11 cellular contexts compared by ENCODE assay signal in the genomic region with DNA sequence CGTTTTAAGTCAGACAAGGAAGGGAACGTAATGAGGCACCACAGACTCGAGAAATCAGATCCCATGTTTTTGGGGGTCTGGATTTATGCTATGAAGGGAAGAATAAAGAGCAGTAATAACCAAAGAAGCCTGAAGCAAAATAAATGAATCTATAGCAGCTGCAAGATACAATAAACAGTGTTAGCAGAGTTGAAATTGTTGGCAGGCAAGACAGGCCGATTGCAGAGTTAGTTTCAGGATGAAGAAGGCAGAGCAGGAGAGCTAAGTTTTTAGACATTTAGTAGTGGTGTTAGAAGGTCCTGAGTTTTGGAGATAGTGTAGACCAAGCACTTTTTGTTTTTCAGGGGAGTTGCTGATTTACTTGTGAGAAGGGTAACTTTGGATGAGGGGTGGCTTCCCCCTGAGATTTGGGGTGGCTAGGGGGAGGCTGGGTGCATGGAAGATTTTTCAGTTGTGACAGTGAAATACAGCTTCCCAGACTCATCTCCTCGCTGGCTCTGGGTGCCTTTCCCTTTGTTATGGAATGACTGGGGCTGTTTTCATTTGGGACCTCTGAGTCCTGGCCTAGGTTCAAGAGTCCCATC. TPM values are rescaled to one million over a fixed set of nuclear protein-coding genes. Genes with fewer than 3 reads are reported as not detected.
DNase-seq lines count a peak whose midpoint lies in the region; ATAC-seq, FAIRE-seq and TF ChIP-seq lines count a peak whose summit lies in the region.
"Had no signal": no experiment of that assay in that cellular context is flagged by ENCODE, and none has a peak within 500 bp of the region (broad histone marks: within the 10 kb centered on the region; RNA-seq: fewer than 3 reads in every experiment).

No MANE protein-coding gene starts in this region.

- POLR2A ChIA-PET in MCF 10A (lab: Yijun Ruan, JAX): interaction anchor here (0.7 kb wide), 1 partner anchor 19 kb away, joined by 3 read pairs; no protein-coding TSS in a partner anchor

- peak overlapping the region; percentile 69 for H3K27ac ChIP-seq in layer of hippocampus (ENCODE audit: low read depth, low read length)
- peak overlapping the region; percentile 93 for H3K27ac ChIP-seq in subcutaneous abdominal adipose tissue (ENCODE audit: low read depth, low read length)

- no peaks in the 10 kb centered on the region for H3K36me3 Mint-ChIP-seq in MCF 10A (ENCODE audit: insufficient read depth, unreplicated experiment)

- TSS peak; percentile 12 for BruUV-seq in MCF 10A (replicated peaks; lab: Mats Ljungman, UMichigan)

- intact Hi-C loops in MCF 10A (cut with micrococcal nuclease): no loop called here

- peak overlapping the region; percentile 3 for H3K27ac Mint-ChIP-seq in MCF 10A (ENCODE audit: low read depth, unreplicated experiment)

- H3K9me3 ChIP-seq in subcutaneous abdominal adipose tissue (ENCODE audit: control insufficient read depth in 5 of 5, low read length in 5 of 5): no peaks in the 10 kb centered on the region

- peak overlapping the region; percentile 60 to 80 (median 74) for H3K9ac ChIP-seq in subcutaneous abdominal adipose tissue (ENCODE audit: low read length in 5 of 5)

- peaks cover 1 to 56% (median 48%) of the 10 kb centered on the region in 5 donors for H3K4me1 ChIP-seq in subcutaneous abdominal adipose tissue (ENCODE audit: control insufficient read depth in 5 of 5, insufficient read depth in 5 of 5, low read length in 5 of 5)

- H3K36me3 ChIP-seq in H7 (replicated peaks; ENCODE audit: control insufficient read depth, insufficient read depth, low read length) (no peaks in the 10 kb centered on the region), subcutaneous abdominal adipose tissue (ENCODE audit: control insufficient read depth in 5 of 5, insufficient read depth in 5 of 5, low read length in 5 of 5) (no peaks in the 10 kb centered on the region)

- H3K4me3 Mint-ChIP-seq in MCF 10A (ENCODE audit: unreplicated experiment): no peak overlapping the region

- H3K27me3 Mint-ChIP-seq in MCF 10A (ENCODE audit: insufficient read depth, unreplicated experiment): no peaks in the 10 kb centered on the region

- H3K27me3 ChIP-seq in H7 (ENCODE audit: control insufficient read depth, insufficient read depth, low read length): no peaks in the 10 kb centered on the region
- H3K27me3 ChIP-seq in layer of hippocampus (ENCODE audit: control insufficient read depth, insufficient read depth, low read length): no peaks in the 10 kb centered on the region
- H3K27me3 ChIP-seq in subcutaneous abdominal adipose tissue (ENCODE audit: control insufficient read depth in 5 of 5, insufficient read depth in 4 of 5, low read length in 5 of 5): no peaks in the 10 kb centered on the region

- H3K4me1 Mint-ChIP-seq in MCF 10A (ENCODE audit: insufficient read depth, unreplicated experiment): peaks cover 15% of the 10 kb centered on the region

- CTCF ChIA-PET in MCF 10A (lab: Yijun Ruan, JAX): interaction anchor here (0.7 to 10.4 kb wide), 6 partner anchors 19 to 883 kb away, joined by 3 to 82 read pairs (median 6); a partner anchor contains a TSS

- no peak for ATAC-seq in GM18498 (IDR thresholded peaks at IDR 0.05; ENCODE audit: unreplicated experiment)

- no peak for DNase-seq in H7
- no peak for DNase-seq in MCF 10A (ENCODE audit: unreplicated experiment)
- no peak for DNase-seq in frontal cortex (ENCODE audit: low spot score in 2 of 2)
- DNase-seq in activated CD4-positive, alpha-beta T cell treated with anti-CD3 and anti-CD28 coated beads for 4 hours: no peak
- DNase-seq in activated effector memory CD4-positive, alpha-beta T cell treated with anti-CD3 and anti-CD28 coated beads, Interleukin-2, amount 50 U/mL, for 16 hours: no peak
- DNase-seq: activated CD4-positive, alpha-beta T cell treated with anti-CD3 and anti-CD28 coated beads for 48 hours; effector CD4-positive, alpha-beta T cell; NCI-H345 had no signal

- TF ChIP-seq CTCF in MCF 10A (IDR thresholded peaks at IDR 0.05; ENCODE audit: unreplicated experiment): no peak

- no peaks in the 10 kb centered on the region for H3K9me3 Mint-ChIP-seq in MCF 10A (ENCODE audit: unreplicated experiment)

- FAIRE-seq in frontal cortex (lab: Jason Lieb, UNC): no peak

- H3K4me3 ChIP-seq in H7 (ENCODE audit: insufficient read depth, low read depth, low read length): peak overlapping the region; percentile 1; the same call in 1 of the 2 replicates
- H3K4me3 ChIP-seq in subcutaneous abdominal adipose tissue (ENCODE audit: low read depth in 1 of 5, low read length in 5 of 5): peak overlapping the region; percentile 63 to 75 (median 71)

RNA-seq across cellular contexts. Expression of a gene that starts 0.6 kb away (rescaled TPM):
- total RNA-seq in H7 (2014; rRNA removed; shearing (Covaris generic)): 0.17 and 0.55 TPM in 2 replicates
- total RNA-seq in MCF 10A (2022) (4.9 and 5.9 TPM in 2 replicates), frontal cortex (4.1 TPM)
